19 cellular contexts compared by ENCODE assay signal in the genomic region with DNA sequence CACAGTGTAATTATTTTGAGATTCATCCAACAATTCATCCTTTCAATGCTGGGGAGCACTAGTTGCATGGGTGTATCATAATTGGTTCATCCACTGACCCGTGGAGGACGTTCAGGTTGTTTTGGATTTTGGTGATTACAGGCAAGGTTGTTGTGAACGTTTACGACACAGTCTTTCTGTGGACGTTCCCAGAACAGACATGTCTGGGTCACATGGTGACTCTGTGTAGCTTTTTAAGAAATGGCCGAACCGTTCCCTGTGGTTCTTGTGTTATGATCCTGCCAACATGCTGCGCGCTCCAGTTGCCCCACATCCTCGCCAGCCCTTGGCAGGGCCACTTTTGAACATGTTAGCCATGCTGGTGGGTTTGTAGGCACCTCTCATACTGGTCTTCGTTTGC. TPM values are rescaled to one million over a fixed set of nuclear protein-coding genes. Genes with fewer than 3 reads are reported as not detected.
"Had no signal": no experiment of that assay in that cellular context is flagged by ENCODE, and none has a peak within 500 bp of the region (broad histone marks: within the 10 kb centered on the region; RNA-seq: fewer than 3 reads in every experiment).

No MANE protein-coding gene starts in this region.

- H3K4me3 ChIP-seq: body of pancreas, colonic mucosa, ovary, SJSA1, transverse colon had no signal

- H3K27ac ChIP-seq: body of pancreas, colonic mucosa, ovary, SJSA1, transverse colon had no signal

- ATAC-seq: body of pancreas; stimulated activated naive B cell treated with anti-CD40 and anti-IgM and Interleukin-4, amounts not matched to agents 10 μg/mL and 1 μg/mL and 100 μg/mL, for 72 hours had no signal

- H3K27ac Mint-ChIP-seq: activated B cell treated with CpG ODN at 0.5 μM for 24 hours; activated CD4-positive, alpha-beta T cell treated with anti-CD3 and anti-CD28 coated beads, Interleukin-2, amount 10 ng/mL, durations not matched to agents 24 days and 14 days; activated T-helper 1 cell treated with anti-CD3 and anti-CD28 coated beads, Interleukin-12 subunit alpha, Interleukin-12 subunit beta, Interleukin-2, Interleukin-4 antibody, amounts not matched to agents 30 ng/mL and 10 ng/mL and 1 ng/mL, durations not matched to agents 14 hours and 24 hours and 36 hours; stimulated activated naive B cell treated with anti-CD40 and anti-IgM and Interleukin-4, amounts not matched to agents 10 μg/mL and 1 μg/mL and 100 μg/mL, for 72 hours; T-helper 2 cell treated with Interferon-gamma antibody and Interleukin-4, amounts not matched to agents 5 μg/mL and 100 μg/mL, for 36 hours had no signal

- H3K4me3 Mint-ChIP-seq: activated B cell treated with CpG ODN at 0.5 μM for 24 hours; activated CD4-positive, alpha-beta T cell treated with anti-CD3 and anti-CD28 coated beads, Interleukin-2, amount 10 ng/mL, durations not matched to agents 24 days and 14 days; activated T-helper 1 cell treated with anti-CD3 and anti-CD28 coated beads, Interleukin-12 subunit alpha, Interleukin-12 subunit beta, Interleukin-2, Interleukin-4 antibody, amounts not matched to agents 30 ng/mL and 10 ng/mL and 1 ng/mL, durations not matched to agents 14 hours and 24 hours and 36 hours; stimulated activated naive B cell treated with anti-CD40 and anti-IgM and Interleukin-4, amounts not matched to agents 10 μg/mL and 1 μg/mL and 100 μg/mL, for 72 hours; T-helper 2 cell treated with Interferon-gamma antibody and Interleukin-4, amounts not matched to agents 5 μg/mL and 100 μg/mL, for 36 hours had no signal

- H3K9me3 Mint-ChIP-seq: activated B cell treated with CpG ODN at 0.5 μM for 24 hours; activated CD4-positive, alpha-beta T cell treated with anti-CD3 and anti-CD28 coated beads, Interleukin-2, amount 10 ng/mL, durations not matched to agents 24 days and 14 days; activated naive CD4-positive, alpha-beta T cell treated with anti-CD3 and anti-CD28 coated beads, Interleukin-2, amount 50 U/mL, for 72 hours; activated T-helper 1 cell treated with anti-CD3 and anti-CD28 coated beads, Interleukin-12 subunit alpha, Interleukin-12 subunit beta, Interleukin-2, Interleukin-4 antibody, amounts not matched to agents 30 ng/mL and 10 ng/mL and 1 ng/mL, durations not matched to agents 14 hours and 24 hours and 36 hours; stimulated activated naive B cell treated with anti-CD40 and anti-IgM and Interleukin-4, amounts not matched to agents 10 μg/mL and 1 μg/mL and 100 μg/mL, for 72 hours; T-helper 2 cell treated with Interferon-gamma antibody and Interleukin-4, amounts not matched to agents 5 μg/mL and 100 μg/mL, for 36 hours had no signal

- H3K4me1 ChIP-seq: colonic mucosa had no signal

- H3K27me3 ChIP-seq: body of pancreas, colonic mucosa, ovary, SJSA1 had no signal

- H3K36me3 Mint-ChIP-seq: activated naive CD4-positive, alpha-beta T cell treated with anti-CD3 and anti-CD28 coated beads, Interleukin-2, amount 50 U/mL, for 72 hours; stimulated activated naive B cell treated with anti-CD40 and anti-IgM and Interleukin-4, amounts not matched to agents 10 μg/mL and 1 μg/mL and 100 μg/mL, for 72 hours had no signal

- H3K4me1 Mint-ChIP-seq: stimulated activated naive B cell treated with anti-CD40 and anti-IgM and Interleukin-4, amounts not matched to agents 10 μg/mL and 1 μg/mL and 100 μg/mL, for 72 hours had no signal

- H3K9me3 ChIP-seq: body of pancreas, colonic mucosa, ovary, SJSA1, transverse colon had no signal

- DNase-seq: activated B cell treated with CpG ODN at 0.5 μM for 24 hours; activated CD4-positive, alpha-beta T cell treated with anti-CD3 and anti-CD28 coated beads, Interleukin-2, amount 10 ng/mL, durations not matched to agents 24 days and 14 days; amygdala; caudate nucleus; colonic mucosa; effector CD8-positive, alpha-beta T cell; foreskin fibroblast; glutamatergic neuron; hypothalamus; kidney glomerular epithelial cell; stimulated activated CD4-positive, alpha-beta T cell treated with anti-CD3 and anti-CD28 coated beads, Interleukin-2, amount 100 ng/mL, for 48 hours; stimulated activated naive B cell treated with anti-CD40 and anti-IgM and Interleukin-4, amounts not matched to agents 10 μg/mL and 1 μg/mL and 100 μg/mL, for 72 hours; transverse colon had no signal

- H3K36me3 ChIP-seq: colonic mucosa, ovary, SJSA1, transverse colon had no signal

RNA-seq across cellular contexts. Expression of a gene that starts 41.8 kb away (rescaled TPM):
- total RNA-seq: SJSA1 had no signal
